Comparison of ENCODE assay signal across 8 cellular contexts in the genomic region with DNA sequence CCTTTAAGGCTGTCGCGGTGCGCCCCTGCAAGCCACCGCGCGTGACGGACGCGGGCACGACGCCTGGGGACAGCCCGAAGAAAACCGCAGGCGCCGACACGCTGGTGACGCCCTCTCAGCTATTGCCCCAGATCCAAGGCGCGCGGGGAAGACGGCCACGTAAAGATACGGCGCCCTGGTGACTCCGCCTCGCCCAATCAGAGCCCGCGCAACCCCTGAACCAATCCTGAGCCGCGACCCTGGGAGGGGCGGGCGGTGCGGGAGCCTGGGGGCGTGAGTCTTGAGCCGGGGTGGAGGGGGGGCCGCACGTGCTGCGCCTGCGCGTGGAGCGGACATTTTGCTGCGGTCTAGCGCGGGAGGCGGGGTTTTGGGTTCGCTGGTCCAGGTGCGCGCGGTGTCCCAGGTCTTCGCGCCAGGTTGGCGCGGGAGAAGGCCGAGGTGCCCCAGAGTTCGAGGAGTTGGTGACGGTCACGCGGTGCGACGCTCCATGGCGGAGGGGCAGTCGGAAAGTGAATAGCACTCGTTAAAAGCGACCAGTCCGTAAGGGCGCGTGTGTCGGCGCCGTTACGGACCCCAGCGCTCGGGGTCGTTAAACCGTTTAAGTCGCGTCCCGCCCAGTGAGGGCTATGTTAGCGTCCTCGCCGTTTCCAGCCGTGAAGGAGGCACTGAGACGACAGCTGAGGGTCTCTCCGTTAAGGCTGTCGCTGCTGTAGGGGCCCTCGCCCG. TPM values are rescaled to one million over a fixed set of nuclear protein-coding genes. Genes with fewer than 3 reads are reported as not detected.
DNase-seq lines count a peak whose midpoint lies in the region; ATAC-seq lines count a peak whose summit lies in the region.

No MANE protein-coding gene starts in this region.

- peaks cover 15% of the 10 kb centered on the region for H3K36me3 Mint-ChIP-seq in effector memory CD8-positive, alpha-beta T cell (ENCODE audit: insufficient read depth)

- H3K27me3 ChIP-seq in mesenchymal stem cell (ENCODE audit: control insufficient read depth in 1 of 2, insufficient read depth in 1 of 2, low read length in 2 of 2): peaks cover 0 to 4% of the 10 kb centered on the region in 2 experiments

- H3K9me3 ChIP-seq in mesenchymal stem cell (ENCODE audit: control insufficient read depth, low read length): no peaks in the 10 kb centered on the region

- H3K14ac ChIP-seq in mesenchymal stem cell (ENCODE audit: low read length in 2 of 2): peak overlapping the region in 1 of 2 experiments; percentile 98

- peak; percentile 97 for ATAC-seq in GM21360 (IDR thresholded peaks at IDR 0.05; ENCODE audit: unreplicated experiment)
- ATAC-seq in effector memory CD8-positive, alpha-beta T cell (replicated peaks): peak; percentile 95

- H3K4me3 Mint-ChIP-seq in effector memory CD8-positive, alpha-beta T cell: peak overlapping the region; percentile 81 to 82

- H3K36me3 ChIP-seq in mesenchymal stem cell (ENCODE audit: control insufficient read depth in 1 of 2, insufficient read depth in 2 of 2, low read depth in 1 of 2, low read length in 2 of 2): no peaks in the 10 kb centered on the region

- H3K9ac ChIP-seq in mesenchymal stem cell (ENCODE audit: low read length): peak overlapping the region; percentile 98

- peak overlapping the region; percentile 88 for H4K91ac ChIP-seq in mesenchymal stem cell (ENCODE audit: low read length)

- H3K23ac ChIP-seq in mesenchymal stem cell (ENCODE audit: low read length in 2 of 2): no peak overlapping the region

- no peak overlapping the region for H2BK5ac ChIP-seq in mesenchymal stem cell (ENCODE audit: low read depth, low read length, poor library complexity, severe bottlenecking)

- peak overlapping the region; percentile 21 to 47 for H2BK12ac ChIP-seq in mesenchymal stem cell (ENCODE audit: low read length in 2 of 2)

- H3K4me2 ChIP-seq in mesenchymal stem cell (ENCODE audit: low read length, poor library complexity, severe bottlenecking): peak overlapping the region; percentile 94

- peak overlapping the region; percentile 94 to 96 for H3K18ac ChIP-seq in mesenchymal stem cell (ENCODE audit: low read depth in 1 of 2, low read length in 2 of 2)

- peak overlapping the region; percentile 76 to 95 for H3K4ac ChIP-seq in mesenchymal stem cell (ENCODE audit: low read depth in 1 of 2, low read length in 2 of 2)

- peak overlapping the region; percentile 99 for H4K8ac ChIP-seq in mesenchymal stem cell (ENCODE audit: low read length)

- H2BK15ac ChIP-seq in mesenchymal stem cell (ENCODE audit: low read depth, poor library complexity, severe bottlenecking): no peak overlapping the region

- DNase-seq in COLO829 (ENCODE audit: low spot score) (peak; percentile 99), HT-29 (ENCODE audit: low spot score) (peak; percentile 69), mesenchymal stem cell (peak; percentile 98)
- peak; percentile 99 for DNase-seq in NK-92 treated with Interleukin-12 subunit alpha and Interleukin-12 subunit beta, amount 100 ng/mL, for 24 hours (lab: John Stamatoyannopoulos, UW)
- peak; percentile 79 to 98 (median 94) for DNase-seq in activated CD8-positive, alpha-beta memory T cell treated with anti-CD3 and anti-CD28 coated beads for 48 hours (ENCODE audit: low read depth in 2 of 3, low spot score in 2 of 3)
- DNase-seq in effector memory CD8-positive, alpha-beta T cell: peak; percentile 95 to 98 (median 98)
- DNase-seq in stimulated activated CD8-positive, alpha-beta memory T cell treated with anti-CD3 and anti-CD28 coated beads, Interleukin-12 subunit alpha, Interleukin-12 subunit beta, amount 100 ng/mL, for 24 hours (ENCODE audit: extremely low read depth): peak; percentile 95

- 2% methylated on average over 86 of the region's 87 CpGs for WGBS in mesenchymal stem cell

- H2BK120ac ChIP-seq in mesenchymal stem cell (ENCODE audit: low read depth, low read length): no peak overlapping the region

- no peaks in the 10 kb centered on the region for H3K4me1 ChIP-seq in mesenchymal stem cell (ENCODE audit: control insufficient read depth, insufficient read depth, low read depth, low read length)

- peak overlapping the region; percentile 90 to 95 for H3K27ac Mint-ChIP-seq in effector memory CD8-positive, alpha-beta T cell

- H3K27ac ChIP-seq in mesenchymal stem cell (ENCODE audit: low read length, poor library complexity, severe bottlenecking): peak overlapping the region; percentile 8

- peak overlapping the region; percentile 83 to 97 for H3K4me3 ChIP-seq in mesenchymal stem cell (ENCODE audit: insufficient read depth in 1 of 2, low read depth in 1 of 2, low read length in 2 of 2)

- H3K4me1 Mint-ChIP-seq in effector memory CD8-positive, alpha-beta T cell (ENCODE audit: low read depth in 2 of 2): peaks cover 10 to 18% of the 10 kb centered on the region in 2 donors

- peak overlapping the region; percentile 97 for H2AFZ ChIP-seq in mesenchymal stem cell (ENCODE audit: low read depth, low read length)

- no peaks in the 10 kb centered on the region for H3K9me3 Mint-ChIP-seq in effector memory CD8-positive, alpha-beta T cell

- no peak overlapping the region for H2AK5ac ChIP-seq in mesenchymal stem cell (ENCODE audit: low read length, severe bottlenecking)

- H3K27me3 Mint-ChIP-seq in effector memory CD8-positive, alpha-beta T cell: no peaks in the 10 kb centered on the region

- H3K79me1 ChIP-seq in mesenchymal stem cell (replicated peaks; ENCODE audit: low read length, poor library complexity, severe bottlenecking): peaks cover 4% of the 10 kb centered on the region

RNA-seq across cellular contexts. Expression of gene NMUR1, which starts 15.9 kb away (rescaled TPM):
- total RNA-seq in HT-29 (2014; rRNA removed; shearing (Covaris generic)): not detected in 2 replicates
- polyA plus RNA-seq in mesenchymal stem cell (2013, experiment 1 of 2): 0.14 TPM
- polyA plus RNA-seq in mesenchymal stem cell (2013, experiment 2 of 2): 0.15 TPM

RNA-seq across cellular contexts. Expression of gene NCL, which starts 50.1 kb away (rescaled TPM):
- total RNA-seq in HT-29 (2014; rRNA removed; shearing (Covaris generic)): 227 and 245 TPM in 2 replicates
- 256 TPM for polyA plus RNA-seq in mesenchymal stem cell (2013, experiment 1 of 2)
- 256 TPM for polyA plus RNA-seq in mesenchymal stem cell (2013, experiment 2 of 2)

Comparison
In these comparisons a context has a peak if more than half of its experiments do, and no peak if none do; other contexts are left out.
1. Peak in every context shown above with its lines: DNase-seq, ATAC-seq, H3K4me3 ChIP-seq and H3K27ac ChIP-seq.